ENCODE assay signal across 14 cellular contexts in genomic region chr20:59611286-59611685, GRCh38. TPM values are rescaled to one million over a fixed set of nuclear protein-coding genes. Genes with fewer than 3 reads are reported as not detected.
"Had no signal": no experiment of that assay in that cellular context is flagged by ENCODE, and none has a peak within 500 bp of the region (broad histone marks: within the 10 kb centered on the region; RNA-seq: fewer than 3 reads in every experiment).

No MANE protein-coding gene starts in this region.

- H3K27ac ChIP-seq: esophagus muscularis mucosa, neutrophil, right lobe of liver, testis, upper lobe of right lung had no signal

- ATAC-seq: left colon; mucosa of descending colon; naive thymus-derived CD8-positive, alpha-beta T cell; right lobe of liver; upper lobe of right lung had no signal

- H3K4me1 ChIP-seq: right lobe of liver, testis, upper lobe of right lung had no signal

- DNase-seq: activated CD4-positive, alpha-beta T cell treated with anti-CD3 and anti-CD28 coated beads, Interleukin-2, amount 50 U/mL, for 1 hour; activated CD4-positive, CD25-positive, alpha-beta regulatory T cell; activated naive CD4-positive, alpha-beta T cell treated with anti-CD3 and anti-CD28 coated beads, Interleukin-2, amount 10 ng/mL, durations not matched to agents 7 days and 5 days; left colon; mucosa of descending colon; naive thymus-derived CD8-positive, alpha-beta T cell; right lobe of liver; testis; upper lobe of right lung had no signal

- H3K9me3 ChIP-seq: esophagus muscularis mucosa, mucosa of descending colon, neutrophil, right lobe of liver, testis, upper lobe of right lung had no signal

- H3K36me3 ChIP-seq: esophagus muscularis mucosa, neutrophil, right lobe of liver, upper lobe of right lung had no signal

- H3K4me3 ChIP-seq: esophagus muscularis mucosa, mucosa of descending colon, right lobe of liver, testis, upper lobe of right lung had no signal

- H3K27me3 ChIP-seq: right lobe of liver, testis had no signal

RNA-seq across cellular contexts. Expression of gene PHACTR3, which starts 6.9 kb away (rescaled TPM):
- total RNA-seq: activated CD8-positive, alpha-beta memory T cell treated with anti-CD3 and anti-CD28 coated beads for 36 hours; activated T-helper 2 cell treated with anti-CD3 and anti-CD28 coated beads, Interferon-gamma antibody, Interleukin-2, Interleukin-4, amounts not matched to agents 10 μg/mL and 5 μg/mL and 100 μg/mL, durations not matched to agents 14 hours and 24 hours and 36 hours; glomerular endothelial cell; naive thymus-derived CD8-positive, alpha-beta T cell had no signal
- polyA plus RNA-seq: naive thymus-derived CD8-positive, alpha-beta T cell had no signal
